ENCODE assay signal across 16 cellular contexts in the genomic region with DNA sequence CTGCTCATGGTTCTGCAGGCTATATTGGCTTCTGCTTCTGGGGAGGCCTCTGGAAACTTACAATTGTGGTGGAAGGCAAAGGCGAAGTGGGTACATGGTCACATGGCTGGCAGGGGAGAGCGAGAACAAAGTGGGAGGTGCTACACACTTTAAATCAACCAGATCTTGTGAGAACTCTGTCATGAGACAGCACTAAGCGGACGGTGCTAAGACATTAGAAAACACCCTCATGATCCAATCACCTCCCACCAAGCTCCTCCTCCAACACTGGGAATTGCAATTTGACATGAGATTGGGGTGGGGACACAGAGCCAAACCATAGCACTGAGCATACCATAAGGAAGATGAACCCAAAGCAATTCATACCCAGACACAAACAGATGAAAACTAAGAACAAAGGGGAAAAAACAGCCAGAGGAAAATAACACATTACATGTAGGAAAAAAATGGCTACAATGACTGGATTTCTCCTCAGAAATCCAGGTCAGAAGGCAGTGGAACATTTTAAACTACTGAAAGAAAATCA. TPM values are rescaled to one million over a fixed set of nuclear protein-coding genes. Genes with fewer than 3 reads are reported as not detected.
DNase-seq lines count a peak whose midpoint lies in the region; ATAC-seq and TF ChIP-seq lines count a peak whose summit lies in the region.
"Had no signal": no experiment of that assay in that cellular context is flagged by ENCODE, and none has a peak within 500 bp of the region (broad histone marks: within the 10 kb centered on the region; RNA-seq: fewer than 3 reads in every experiment).

No MANE protein-coding gene starts in this region.

- no peaks in the 10 kb centered on the region for H3K9me3 ChIP-seq in esophagus muscularis mucosa
- peaks cover 8% of the 10 kb centered on the region for H3K9me3 ChIP-seq in psoas muscle
- H3K9me3 ChIP-seq: BE2C, Caco-2 had no signal

- H3K27me3 ChIP-seq in GM23338 (ENCODE audit: insufficient read depth) (no peaks in the 10 kb centered on the region), esophagus muscularis mucosa (no peaks in the 10 kb centered on the region), psoas muscle (ENCODE audit: insufficient read depth in 3 of 3, low read length in 2 of 3) (no peaks in the 10 kb centered on the region)
- H3K27me3 ChIP-seq: BE2C had no signal

- POLR2A ChIA-PET in WTC11 (lab: Charles Lee), result no interaction called here

- TF ChIP-seq EP300 in esophagus muscularis mucosa (IDR thresholded peaks at IDR 0.05), result no peak

- peaks cover 20% of the 10 kb centered on the region for H3K4me1 Mint-ChIP-seq in GM23338
- peaks cover 30% of the 10 kb centered on the region for H3K4me1 Mint-ChIP-seq in WTC11
- H3K4me1 Mint-ChIP-seq in neural crest cell, result peaks cover 20% of the 10 kb centered on the region

- CTCF ChIA-PET in WTC11 (lab: Charles Lee), result interaction anchor here (0.6 kb wide), 1 partner anchor 213 kb away, joined by 4 read pairs; no protein-coding TSS in a partner anchor

- no peak for ATAC-seq in GM23338
- no peak for ATAC-seq in WTC11
- no peak for ATAC-seq in GM18511 (IDR thresholded peaks at IDR 0.05; ENCODE audit: unreplicated experiment)
- no peak for ATAC-seq in psoas muscle

- H3K36me3 ChIP-seq in GM23338 (ENCODE audit: insufficient read depth) (no peaks in the 10 kb centered on the region), esophagus muscularis mucosa (no peaks in the 10 kb centered on the region), psoas muscle (ENCODE audit: insufficient read depth in 1 of 2, low read depth in 1 of 2) (no peaks in the 10 kb centered on the region)
- H3K36me3 ChIP-seq: BE2C had no signal

- H3K36me3 Mint-ChIP-seq in GM23338 (ENCODE audit: low read depth), result peaks cover 11% of the 10 kb centered on the region
- H3K36me3 Mint-ChIP-seq in WTC11, result peaks cover 13% of the 10 kb centered on the region
- peaks cover 6% of the 10 kb centered on the region for H3K36me3 Mint-ChIP-seq in neural crest cell (ENCODE audit: low read depth)
- H3K36me3 Mint-ChIP-seq: CD4-positive, CD25-positive, alpha-beta regulatory T cell had no signal

- WGBS in esophagus muscularis mucosa, result 88% methylated on average over 4 of the region's 4 CpGs
- whole genome bisulfite sequencing in psoas muscle, 3 donors, result 62 to 72% (median 69%) methylated on average over 4 of the region's 4 CpGs

- H4K20me1 ChIP-seq in GM23338 (replicated peaks; ENCODE audit: insufficient read depth), result no peaks in the 10 kb centered on the region

- H3K27ac ChIP-seq in GM23338 (ENCODE audit: low read depth), result no peak overlapping the region
- H3K27ac ChIP-seq in esophagus muscularis mucosa (replicated peaks in 1 of 4), result no peak overlapping the region
- no peak overlapping the region for H3K27ac ChIP-seq in psoas muscle

- H3K4me3 Mint-ChIP-seq in GM23338 (no peak overlapping the region), WTC11 (no peak overlapping the region), neural crest cell (no peak overlapping the region)
- H3K4me3 Mint-ChIP-seq: CD4-positive, CD25-positive, alpha-beta regulatory T cell; CD8-positive, alpha-beta memory T cell; H9 had no signal

- DNase-seq in GM23338 (ENCODE audit: low spot score) (no peak), WTC11 (ENCODE audit: low spot score) (no peak), esophagus muscularis mucosa (ENCODE audit: extremely low spot score) (peak; percentile 47), neural crest cell (ENCODE audit: low read depth, low spot score) (no peak), psoas muscle (no peak), AG08395 (ENCODE audit: low spot score) (no peak)
- DNase-seq: BE2C; C1 segment of cervical spinal cord; Caco-2; CD4-positive, CD25-positive, alpha-beta regulatory T cell; CD8-positive, alpha-beta memory T cell; GOT3; H9; IMR-90; KBM-7 had no signal

- no peaks in the 10 kb centered on the region for H3K9me2 ChIP-seq in GM23338 (ENCODE audit: insufficient read depth)

- TF ChIP-seq POLR2A in esophagus muscularis mucosa (IDR thresholded peaks at IDR 0.05; ENCODE audit: low read depth), result no peak

- H3K4me1 ChIP-seq in GM23338 (ENCODE audit: insufficient read depth) (peaks cover 23% of the 10 kb centered on the region), esophagus muscularis mucosa (peaks cover 12 to 22% (median 18%) of the 10 kb centered on the region in 4 donors), psoas muscle (peaks cover 26% of the 10 kb centered on the region)
- H3K4me1 ChIP-seq: BE2C, Caco-2 had no signal

- no peaks in the 10 kb centered on the region for H3F3A ChIP-seq in GM23338 (replicated peaks; ENCODE audit: low read depth)

- peak overlapping the region; percentile 70; the same call in 1 of the 2 replicates for H2AFZ ChIP-seq in GM23338

- H3K27ac Mint-ChIP-seq in GM23338 (no peak overlapping the region), WTC11 (peak overlapping the region; percentile 51; the same call in 1 of the 2 replicates), neural crest cell (ENCODE audit: unreplicated experiment) (peak overlapping the region; percentile 45)
- H3K27ac Mint-ChIP-seq: CD4-positive, CD25-positive, alpha-beta regulatory T cell; CD8-positive, alpha-beta memory T cell; H9 had no signal

- H3K9me3 Mint-ChIP-seq in GM23338 (peaks cover 27% of the 10 kb centered on the region), WTC11 (peaks cover 32% of the 10 kb centered on the region), neural crest cell (peaks cover 13% of the 10 kb centered on the region)

- no peak overlapping the region for H3K4me3 ChIP-seq in GM23338
- H3K4me3 ChIP-seq in esophagus muscularis mucosa, result no peak overlapping the region
- H3K4me3 ChIP-seq in psoas muscle, result no peak overlapping the region

- H3K27me3 Mint-ChIP-seq in GM23338 (ENCODE audit: insufficient read depth, low read depth, poor library complexity), result peaks cover 6% of the 10 kb centered on the region
- no peaks in the 10 kb centered on the region; the same call in none of the 2 replicates for H3K27me3 Mint-ChIP-seq in WTC11 (ENCODE audit: low read depth)
- H3K27me3 Mint-ChIP-seq in neural crest cell (ENCODE audit: low read depth), result no peaks in the 10 kb centered on the region

- intact Hi-C loops in esophagus muscularis mucosa (cut with DNase I) (loop anchor here (5.0 to 10.0 kb wide), 2 partner anchors 33 to 114 kb away; no protein-coding TSS in a partner anchor), psoas muscle (cut with DNase I) (no loop called here)

- H3K4me2 ChIP-seq in GM23338, result no peak overlapping the region

- no peaks in the 10 kb centered on the region for H3K79me2 ChIP-seq in GM23338 (replicated peaks; ENCODE audit: insufficient read depth)

- TF ChIP-seq CTCF in GM23338 (conservative IDR thresholded peaks at IDR 0.05; ENCODE audit: low read depth in 2 of 2) (no peak), WTC11 (IDR thresholded peaks at IDR 0.05) (no peak), esophagus muscularis mucosa (IDR thresholded peaks at IDR 0.05) (no peak), neural crest cell (conservative IDR thresholded peaks at IDR 0.05) (no peak), psoas muscle (IDR thresholded peaks at IDR 0.05) (no peak)

TF ChIP-seq in GM23338, 12 proteins besides CTCF, POLR2A, EP300 and RAD21 (continues in another document):
- TF ChIP-seq JUNB (IDR thresholded peaks at IDR 0.05; ENCODE audit: unreplicated experiment) (no peak), CREB1 (CRISPR knock-in tag; IDR thresholded peaks at IDR 0.05; ENCODE audit: low read depth) (no peak), ZNF331 (CRISPR knock-in tag; IDR thresholded peaks at IDR 0.05; ENCODE audit: low read depth) (no peak), EZH2phosphoT487 (IDR thresholded peaks at IDR 0.05; ENCODE audit: unreplicated experiment) (no peak)
- TF ChIP-seq, protein P1, sequence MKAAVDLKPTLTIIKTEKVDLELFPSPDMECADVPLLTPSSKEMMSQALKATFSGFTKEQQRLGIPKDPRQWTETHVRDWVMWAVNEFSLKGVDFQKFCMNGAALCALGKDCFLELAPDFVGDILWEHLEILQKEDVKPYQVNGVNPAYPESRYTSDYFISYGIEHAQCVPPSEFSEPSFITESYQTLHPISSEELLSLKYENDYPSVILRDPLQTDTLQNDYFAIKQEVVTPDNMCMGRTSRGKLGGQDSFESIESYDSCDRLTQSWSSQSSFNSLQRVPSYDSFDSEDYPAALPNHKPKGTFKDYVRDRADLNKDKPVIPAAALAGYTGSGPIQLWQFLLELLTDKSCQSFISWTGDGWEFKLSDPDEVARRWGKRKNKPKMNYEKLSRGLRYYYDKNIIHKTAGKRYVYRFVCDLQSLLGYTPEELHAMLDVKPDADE (IDR thresholded peaks at IDR 0.05), result no peak

TF ChIP-seq in WTC11, 78 proteins besides CTCF, POLR2A, EP300 and RAD21 (continues in another document):
- TF ChIP-seq ZNF416 (CRISPR knock-in tag; IDR thresholded peaks at IDR 0.05) (no peak), FOXP1 (CRISPR knock-in tag; IDR thresholded peaks at IDR 0.05; ENCODE audit: borderline replicate concordance) (no peak), ATF1 (CRISPR knock-in tag; IDR thresholded peaks at IDR 0.05) (no peak)

RNA-seq across cellular contexts. Expression of gene INO80C, which starts 31.1 kb away (rescaled TPM):
- total RNA-seq in GM23338 (2014; rRNA removed; shearing (Covaris generic)), result 16.3 and 22.6 TPM in 2 replicates
- polyA plus RNA-seq in GM23338 (2016; fragmentation: Nextera tagmentation; extraction: Ambion mirVana), result 52.3 and 52.8 TPM in 2 replicates
- 42.3 to 49.4 TPM (median 45.6 TPM) in 3 replicates for total RNA-seq in WTC11 (2021)
- total RNA-seq in esophagus muscularis mucosa, result 10 to 100 TPM in 2 of 4 donors, 1 to 10 TPM in 2; 4.0 to 19.5 (median 8.8) TPM
- 33.8 and 34.4 TPM in 2 replicates for total RNA-seq in neural crest cell
- 10 to 100 TPM; 14.4 to 21.1 (median 18.3) TPM for total RNA-seq in psoas muscle
- polyA plus RNA-seq in psoas muscle, result 10 to 100 TPM; 22.5 to 26.7 (median 22.6) TPM

RNA-seq across cellular contexts. Expression of gene GALNT1, which starts 52.7 kb away (rescaled TPM):
- 60.8 and 67.4 TPM in 2 replicates for total RNA-seq in GM23338 (2014; rRNA removed; shearing (Covaris generic))
- polyA plus RNA-seq in GM23338 (2016; fragmentation: Nextera tagmentation; extraction: Ambion mirVana) (36.4 and 37.4 TPM in 2 replicates), psoas muscle (10 to 100 TPM; 23.7 to 70.3 (median 32.5) TPM)
- total RNA-seq in WTC11 (2021) (63.1 to 80.1 TPM (median 71.7 TPM) in 3 replicates), esophagus muscularis mucosa (10 to 100 TPM; 26.4 to 34.5 (median 31.6) TPM), neural crest cell (92.3 and 93.5 TPM in 2 replicates), psoas muscle (10 to 100 TPM; 29.5 to 58.7 (median 52.6) TPM)
